1 cellular context compared by ENCODE assay signal in genomic region chr1:151512801-151513625, GRCh38.
A peak's percentile ranks its signal among the peaks of the same experiment; 100 is the strongest.
TF ChIP-seq lines count a peak whose summit lies in the region.

No MANE protein-coding gene starts in this region.

TF ChIP-seq in HepG2, 621 proteins besides CTCF, POLR2A, EP300 and RAD21:
- TF ChIP-seq, protein P1, sequence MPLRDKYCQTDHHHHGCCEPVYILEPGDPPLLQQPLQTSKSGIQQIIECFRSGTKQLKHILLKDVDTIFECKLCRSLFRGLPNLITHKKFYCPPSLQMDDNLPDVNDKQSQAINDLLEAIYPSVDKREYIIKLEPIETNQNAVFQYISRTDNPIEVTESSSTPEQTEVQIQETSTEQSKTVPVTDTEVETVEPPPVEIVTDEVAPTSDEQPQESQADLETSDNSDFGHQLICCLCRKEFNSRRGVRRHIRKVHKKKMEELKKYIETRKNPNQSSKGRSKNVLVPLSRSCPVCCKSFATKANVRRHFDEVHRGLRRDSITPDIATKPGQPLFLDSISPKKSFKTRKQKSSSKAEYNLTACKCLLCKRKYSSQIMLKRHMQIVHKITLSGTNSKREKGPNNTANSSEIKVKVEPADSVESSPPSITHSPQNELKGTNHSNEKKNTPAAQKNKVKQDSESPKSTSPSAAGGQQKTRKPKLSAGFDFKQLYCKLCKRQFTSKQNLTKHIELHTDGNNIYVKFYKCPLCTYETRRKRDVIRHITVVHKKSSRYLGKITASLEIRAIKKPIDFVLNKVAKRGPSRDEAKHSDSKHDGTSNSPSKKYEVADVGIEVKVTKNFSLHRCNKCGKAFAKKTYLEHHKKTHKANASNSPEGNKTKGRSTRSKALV (CRISPR knock-in tag; IDR thresholded peaks at IDR 0.05), result no peak
- no peak for TF ChIP-seq ZNF407 (CRISPR knock-in tag; IDR thresholded peaks at IDR 0.05; ENCODE audit: not compliant biosample characterization)
- 0 out of 2 replicates have a peak, but pooled peaks have one; percentile 8 for TF ChIP-seq ZNF547 (CRISPR knock-in tag; IDR thresholded peaks at IDR 0.05)
- peak; percentile 12 for TF ChIP-seq TEAD3 (CRISPR knock-in tag; optimal IDR thresholded peaks at IDR 0.05; ENCODE audit: borderline replicate concordance)
- TF ChIP-seq PHF5A (CRISPR knock-in tag; IDR thresholded peaks at IDR 0.05; ENCODE audit: low read depth, unreplicated experiment), result no peak
- TF ChIP-seq, protein P2, sequence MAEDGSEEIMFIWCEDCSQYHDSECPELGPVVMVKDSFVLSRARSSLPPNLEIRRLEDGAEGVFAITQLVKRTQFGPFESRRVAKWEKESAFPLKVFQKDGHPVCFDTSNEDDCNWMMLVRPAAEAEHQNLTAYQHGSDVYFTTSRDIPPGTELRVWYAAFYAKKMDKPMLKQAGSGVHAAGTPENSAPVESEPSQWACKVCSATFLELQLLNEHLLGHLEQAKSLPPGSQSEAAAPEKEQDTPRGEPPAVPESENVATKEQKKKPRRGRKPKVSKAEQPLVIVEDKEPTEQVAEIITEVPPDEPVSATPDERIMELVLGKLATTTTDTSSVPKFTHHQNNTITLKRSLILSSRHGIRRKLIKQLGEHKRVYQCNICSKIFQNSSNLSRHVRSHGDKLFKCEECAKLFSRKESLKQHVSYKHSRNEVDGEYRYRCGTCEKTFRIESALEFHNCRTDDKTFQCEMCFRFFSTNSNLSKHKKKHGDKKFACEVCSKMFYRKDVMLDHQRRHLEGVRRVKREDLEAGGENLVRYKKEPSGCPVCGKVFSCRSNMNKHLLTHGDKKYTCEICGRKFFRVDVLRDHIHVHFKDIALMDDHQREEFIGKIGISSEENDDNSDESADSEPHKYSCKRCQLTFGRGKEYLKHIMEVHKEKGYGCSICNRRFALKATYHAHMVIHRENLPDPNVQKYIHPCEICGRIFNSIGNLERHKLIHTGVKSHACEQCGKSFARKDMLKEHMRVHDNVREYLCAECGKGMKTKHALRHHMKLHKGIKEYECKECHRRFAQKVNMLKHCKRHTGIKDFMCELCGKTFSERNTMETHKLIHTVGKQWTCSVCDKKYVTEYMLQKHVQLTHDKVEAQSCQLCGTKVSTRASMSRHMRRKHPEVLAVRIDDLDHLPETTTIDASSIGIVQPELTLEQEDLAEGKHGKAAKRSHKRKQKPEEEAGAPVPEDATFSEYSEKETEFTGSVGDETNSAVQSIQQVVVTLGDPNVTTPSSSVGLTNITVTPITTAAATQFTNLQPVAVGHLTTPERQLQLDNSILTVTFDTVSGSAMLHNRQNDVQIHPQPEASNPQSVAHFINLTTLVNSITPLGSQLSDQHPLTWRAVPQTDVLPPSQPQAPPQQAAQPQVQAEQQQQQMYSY (CRISPR knock-in tag; IDR thresholded peaks at IDR 0.05), result no peak
- no peak for TF ChIP-seq PPARG (CRISPR knock-in tag; conservative IDR thresholded peaks at IDR 0.05)
- no peak for TF ChIP-seq ZNF83 (CRISPR knock-in tag; IDR thresholded peaks at IDR 0.05; ENCODE audit: borderline replicate concordance)
- no peak for TF ChIP-seq NFYC (CRISPR knock-in tag; IDR thresholded peaks at IDR 0.05)
- no peak for TF ChIP-seq JUNB (CRISPR knock-in tag; IDR thresholded peaks at IDR 0.05; ENCODE audit: borderline replicate concordance)
- 0 out of 2 replicates have a peak, but pooled peaks have one; percentile 47 for TF ChIP-seq ISL2 (CRISPR knock-in tag; IDR thresholded peaks at IDR 0.05)
- TF ChIP-seq ZNF136 (CRISPR knock-in tag; IDR thresholded peaks at IDR 0.05; ENCODE audit: low read depth), result peak; percentile 25; the same call in 1 of the 2 replicates
- peak; percentile 45; the same call in 1 of the 2 replicates for TF ChIP-seq ZNF607 (CRISPR knock-in tag; IDR thresholded peaks at IDR 0.05; ENCODE audit: borderline replicate concordance)
